In genomic region chr13:72737033-72737432, GRCh38 we compare ENCODE assay signal across 1 cellular context.
TF ChIP-seq lines count a peak whose summit lies in the region.

No MANE protein-coding gene starts in this region.

TF ChIP-seq in GM12878, 131 proteins besides CTCF, POLR2A, EP300 and RAD21:
- TF ChIP-seq ATF7 (IDR thresholded peaks at IDR 0.05; ENCODE audit: low read depth): no peak
- no peak for TF ChIP-seq BACH1 (IDR thresholded peaks at IDR 0.05; ENCODE audit: borderline replicate concordance)
- TF ChIP-seq FOXM1 (IDR thresholded peaks at IDR 0.05; ENCODE audit: low read depth, low read length): no peak
- peak; percentile 55; the same call in 1 of the 2 replicates for TF ChIP-seq MLLT1 (IDR thresholded peaks at IDR 0.05)
TF ChIP-seq in GM12878: peak in this region for 1.
